In genomic region chr15:43509923-43510229, GRCh38 we compare ENCODE assay signal across 9 cellular contexts. TPM values are rescaled to one million over a fixed set of nuclear protein-coding genes. Genes with fewer than 3 reads are reported as not detected.
A peak's percentile ranks its signal among the peaks of the same experiment; 100 is the strongest.
DNase-seq lines count a peak whose midpoint lies in the region; ATAC-seq and TF ChIP-seq lines count a peak whose summit lies in the region.
"Had no signal": no experiment of that assay in that cellular context is flagged by ENCODE, and none has a peak within 500 bp of the region (broad histone marks: within the 10 kb centered on the region; RNA-seq: fewer than 3 reads in every experiment).

No MANE protein-coding gene starts in this region.

- H3K36me3 ChIP-seq in breast epithelium = no peaks in the 10 kb centered on the region
- H3K36me3 ChIP-seq in mesendoderm (ENCODE audit: control insufficient read depth, insufficient read depth, low read length) = no peaks in the 10 kb centered on the region
- H3K36me3 ChIP-seq in vagina = no peaks in the 10 kb centered on the region

- intact Hi-C loops in Right ventricle myocardium inferior (cut with DNase I) (loop anchor here (2.0 kb wide), 1 partner anchor 17 kb away; the partner anchor contains the start of gene TP53BP1), cardiac septum (cut with DNase I) (loop anchor here (1.0 kb wide), 2 partner anchors 8 to 17 kb away; partner anchors contain the start of gene TP53BP1), breast epithelium (cut with DNase I; ENCODE audit: low total_unique reads) (no loop called here), vagina (cut with DNase I) (no loop called here)

- H2AK5ac ChIP-seq in mesendoderm (ENCODE audit: low read length) = no peak overlapping the region

- H3K27ac ChIP-seq in breast epithelium = peak overlapping the region; percentile 85
- peak overlapping the region; percentile 40 for H3K27ac ChIP-seq in mesendoderm (ENCODE audit: low read depth, low read length)
- H3K27ac ChIP-seq in vagina = peak overlapping the region; percentile 88

- no peak overlapping the region for H3K18ac ChIP-seq in mesendoderm (ENCODE audit: low read length)

- no peak for DNase-seq in Right ventricle myocardium inferior (ENCODE audit: missing footprints)
- no peak for DNase-seq in cardiac septum (ENCODE audit: low spot score)
- DNase-seq in breast epithelium (ENCODE audit: low spot score in 2 of 2) = no peak
- DNase-seq in mesendoderm = no peak
- no peak for DNase-seq in vagina (ENCODE audit: extremely low spot score in 2 of 2)
- DNase-seq in SIG-M5 treated with dmso at 0.1 percent for 504 hours (lab: John Stamatoyannopoulos, UW; ENCODE audit: unreplicated experiment) = no peak
- DNase-seq: activated CD4-positive, alpha-beta T cell treated with anti-CD3 and anti-CD28 coated beads, Interleukin-2, amount 50 U/mL, for 4 hours had no signal

- peak overlapping the region; percentile 91 for H4K5ac ChIP-seq in mesendoderm (ENCODE audit: low read length)

- peak overlapping the region; percentile 62 for H3K4me2 ChIP-seq in mesendoderm (ENCODE audit: low read length)

- TF ChIP-seq POLR2A in breast epithelium (IDR thresholded peaks at IDR 0.05) (no peak), vagina (IDR thresholded peaks at IDR 0.05) (no peak)

- peak; percentile 1 for ATAC-seq in Right ventricle myocardium inferior
- ATAC-seq in HG03025 (IDR thresholded peaks at IDR 0.05; ENCODE audit: low FRiP score, unreplicated experiment) = no peak
- no peak for ATAC-seq in activated CD4-positive, CD25-positive, alpha-beta regulatory T cell treated with anti-CD3 and anti-CD28 coated beads, Interleukin-2, amount 50 U/mL, for 24 hours

- H3K79me1 ChIP-seq in mesendoderm (ENCODE audit: low read length) = no peaks in the 10 kb centered on the region

- H3K4ac ChIP-seq in mesendoderm (ENCODE audit: low read depth, low read length) = no peak overlapping the region

- no peak overlapping the region for H3K23ac ChIP-seq in mesendoderm (ENCODE audit: low read length)

- H2BK15ac ChIP-seq in mesendoderm (replicated peaks; ENCODE audit: low read depth) = no peak overlapping the region

- H3K56ac ChIP-seq in mesendoderm (ENCODE audit: low read length) = peak overlapping the region; percentile 81

- peak overlapping the region; percentile 44 to 68 (median 68) for H3K4me3 ChIP-seq in breast epithelium
- no peak overlapping the region for H3K4me3 ChIP-seq in mesendoderm (ENCODE audit: low read length)
- peak overlapping the region; percentile 56 to 67 for H3K4me3 ChIP-seq in vagina

- H3K27me3 ChIP-seq in breast epithelium (no peaks in the 10 kb centered on the region), mesendoderm (ENCODE audit: insufficient read depth, low read length, poor library complexity) (no peaks in the 10 kb centered on the region), vagina (no peaks in the 10 kb centered on the region)

- H3K9me3 ChIP-seq in breast epithelium (no peaks in the 10 kb centered on the region), vagina (no peaks in the 10 kb centered on the region)

- H2BK5ac ChIP-seq in mesendoderm (ENCODE audit: low read length) = no peak overlapping the region

- no peaks in the 10 kb centered on the region for H3K4me1 ChIP-seq in breast epithelium
- peaks cover 7% of the 10 kb centered on the region for H3K4me1 ChIP-seq in mesendoderm (ENCODE audit: control insufficient read depth, low read depth, low read length)
- peaks cover 29% of the 10 kb centered on the region for H3K4me1 ChIP-seq in vagina

- no peak overlapping the region for H4K8ac ChIP-seq in mesendoderm (ENCODE audit: low read depth, low read length)

- H3K9ac ChIP-seq in mesendoderm (ENCODE audit: low read length) = peak overlapping the region; percentile 71

- H3K79me2 ChIP-seq in mesendoderm (ENCODE audit: control insufficient read depth, insufficient read depth, low read length) = no peaks in the 10 kb centered on the region

- no CpG with 5 or more reads among the region's 2 CpGs for WGBS in mesendoderm (ENCODE audit: extremely low coverage, insufficient coverage, low lambda C conversion rate)

- TF ChIP-seq CTCF in breast epithelium (IDR thresholded peaks at IDR 0.05) = no peak
- TF ChIP-seq CTCF in vagina (IDR thresholded peaks at IDR 0.05) = no peak

- no peak overlapping the region for H2BK120ac ChIP-seq in mesendoderm (ENCODE audit: low read depth, low read length)

RNA-seq across cellular contexts. Expression of gene MAP1A, which starts 7.5 kb away (rescaled TPM):
- total RNA-seq in Right ventricle myocardium inferior = 21.4 TPM
- 182 TPM for total RNA-seq in cardiac septum
- total RNA-seq in breast epithelium = 10 to 100 TPM in 1 of 3 donors, 1 to 10 TPM in 2; 2.8 to 12.8 (median 8.8) TPM
- 0.79 TPM for polyA plus RNA-seq in mesendoderm (2013, experiment 1 of 2)
- 0.77 TPM for polyA plus RNA-seq in mesendoderm (2013, experiment 2 of 2)
- 16.9 TPM for total RNA-seq in vagina

RNA-seq across cellular contexts. Expression of gene TP53BP1, which starts 16.9 kb away (rescaled TPM):
- 24.3 TPM for total RNA-seq in Right ventricle myocardium inferior
- 33.1 TPM for total RNA-seq in cardiac septum
- 10 to 100 TPM; 30.1 to 65.5 (median 60.9) TPM for total RNA-seq in breast epithelium
- polyA plus RNA-seq in mesendoderm (2013, experiment 1 of 2) = 19.0 TPM
- polyA plus RNA-seq in mesendoderm (2013, experiment 2 of 2) = 19.4 TPM
- 44.9 TPM for total RNA-seq in vagina

Comparison
In these comparisons a context has a peak if more than half of its experiments do, and no peak if none do; other contexts are left out.
1. intact Hi-C loops: an anchor here in Right ventricle myocardium inferior (2.0 kb wide) and cardiac septum (1.0 kb wide); none called in breast epithelium and vagina.